ENCODE assay signal across 13 cellular contexts in genomic region chr3:192887701-192888100, GRCh38. TPM values are rescaled to one million over a fixed set of nuclear protein-coding genes. Genes with fewer than 3 reads are reported as not detected.
A peak's percentile ranks its signal among the peaks of the same experiment; 100 is the strongest.
DNase-seq lines count a peak whose midpoint lies in the region; ATAC-seq, FAIRE-seq and TF ChIP-seq lines count a peak whose summit lies in the region.
"Had no signal": no experiment of that assay in that cellular context is flagged by ENCODE, and none has a peak within 500 bp of the region (broad histone marks: within the 10 kb centered on the region; RNA-seq: fewer than 3 reads in every experiment).

No MANE protein-coding gene starts in this region.

- no peaks in the 10 kb centered on the region for H3K9me3 ChIP-seq in small intestine (ENCODE audit: control insufficient read depth, low read depth)
- H3K9me3 ChIP-seq: pancreas, uterus had no signal

- H3K36me3 ChIP-seq in small intestine (ENCODE audit: control insufficient read depth in 2 of 2, insufficient read depth in 2 of 2, low read length in 2 of 2) = no peaks in the 10 kb centered on the region
- H3K36me3 ChIP-seq: pancreas, uterus had no signal

- peaks cover 14 to 17% of the 10 kb centered on the region in 2 donors for H3K4me1 ChIP-seq in small intestine (ENCODE audit: control insufficient read depth in 2 of 2, insufficient read depth in 1 of 2, low read depth in 1 of 2, low read length in 1 of 2)

- peak; percentile 36 for DNase-seq in activated naive CD4-positive, alpha-beta T cell treated with anti-CD3 and anti-CD28 coated beads, Interleukin-2, amount 10 ng/mL, durations not matched to agents 7 days and 5 days
- DNase-seq in activated naive CD4-positive, alpha-beta T cell treated with anti-CD3 and anti-CD28 coated beads for 36 hours = no peak
- DNase-seq in RCC 7860 (ENCODE audit: low spot score) (peak; percentile 77), epithelial cell of proximal tubule (ENCODE audit: low read depth) (no peak), small intestine (peak; percentile 66)
- DNase-seq in natural killer cell treated with Interleukin-12 subunit alpha and Interleukin-12 subunit beta and Interleukin-15 and Interleukin-18, amount 100 ng/mL, for 72 hours (ENCODE audit: low spot score) = no peak
- DNase-seq: activated effector memory CD4-positive, alpha-beta T cell treated with Interleukin-2 at 50 U/mL for 16 hours; NCI-H2029; pancreas; uterus had no signal

- no peaks in the 10 kb centered on the region for H3K27me3 ChIP-seq in small intestine (ENCODE audit: control insufficient read depth in 2 of 2, insufficient read depth in 2 of 2, low read length in 2 of 2)
- H3K27me3 ChIP-seq: pancreas, uterus had no signal

- H3K4me3 Mint-ChIP-seq in activated naive CD4-positive, alpha-beta T cell treated with anti-CD3 and anti-CD28 coated beads, Interleukin-2, amount 10 ng/mL, durations not matched to agents 7 days and 5 days = no peak overlapping the region
- no peak overlapping the region for H3K4me3 Mint-ChIP-seq in activated naive CD4-positive, alpha-beta T cell treated with anti-CD3 and anti-CD28 coated beads for 36 hours
- no peak overlapping the region for H3K4me3 Mint-ChIP-seq in natural killer cell treated with Interleukin-12 subunit alpha and Interleukin-12 subunit beta and Interleukin-15 and Interleukin-18, amount 100 ng/mL, for 72 hours

- 13 to 64% (median 40%) methylated on average over 7 of the region's 7 CpGs for WGBS in small intestine, 3 donors

- H3K36me3 Mint-ChIP-seq in activated naive CD4-positive, alpha-beta T cell treated with anti-CD3 and anti-CD28 coated beads, Interleukin-2, amount 10 ng/mL, durations not matched to agents 7 days and 5 days = peaks cover 16% of the 10 kb centered on the region
- no peaks in the 10 kb centered on the region for H3K36me3 Mint-ChIP-seq in activated naive CD4-positive, alpha-beta T cell treated with anti-CD3 and anti-CD28 coated beads for 36 hours (ENCODE audit: low read depth)
- H3K36me3 Mint-ChIP-seq in natural killer cell treated with Interleukin-12 subunit alpha and Interleukin-12 subunit beta and Interleukin-15 and Interleukin-18, amount 100 ng/mL, for 72 hours = no peaks in the 10 kb centered on the region

- peaks cover 73% of the 10 kb centered on the region for H3K4me1 Mint-ChIP-seq in activated naive CD4-positive, alpha-beta T cell treated with anti-CD3 and anti-CD28 coated beads, Interleukin-2, amount 10 ng/mL, durations not matched to agents 7 days and 5 days
- peaks cover 64% of the 10 kb centered on the region for H3K4me1 Mint-ChIP-seq in activated naive CD4-positive, alpha-beta T cell treated with anti-CD3 and anti-CD28 coated beads for 36 hours (ENCODE audit: low read depth)
- H3K4me1 Mint-ChIP-seq in natural killer cell treated with Interleukin-12 subunit alpha and Interleukin-12 subunit beta and Interleukin-15 and Interleukin-18, amount 100 ng/mL, for 72 hours (ENCODE audit: low read depth in 2 of 2) = peaks cover 0 to 3% of the 10 kb centered on the region in 2 donors

- intact Hi-C loops in activated naive CD4-positive, alpha-beta T cell treated with anti-CD3 and anti-CD28 coated beads for 36 hours (cut with micrococcal nuclease) = loop anchor here (1.0 to 5.0 kb wide), 2 partner anchors 28 to 705 kb away; partner anchors contain the start of gene OPA1

- peak overlapping the region; percentile 83 for H3K27ac Mint-ChIP-seq in activated naive CD4-positive, alpha-beta T cell treated with anti-CD3 and anti-CD28 coated beads, Interleukin-2, amount 10 ng/mL, durations not matched to agents 7 days and 5 days
- no peak overlapping the region for H3K27ac Mint-ChIP-seq in activated naive CD4-positive, alpha-beta T cell treated with anti-CD3 and anti-CD28 coated beads for 36 hours
- no peak overlapping the region for H3K27ac Mint-ChIP-seq in natural killer cell treated with Interleukin-12 subunit alpha and Interleukin-12 subunit beta and Interleukin-15 and Interleukin-18, amount 100 ng/mL, for 72 hours

- TF ChIP-seq CTCF in epithelial cell of proximal tubule (conservative IDR thresholded peaks at IDR 0.05; ENCODE audit: low read depth, low read length) = no peak

- H3K4me3 ChIP-seq in epithelial cell of proximal tubule (ENCODE audit: low read depth, low read length) = peak overlapping the region; percentile 31
- H3K4me3 ChIP-seq in small intestine (ENCODE audit: low read depth in 1 of 2, low read length in 2 of 2) = no peak overlapping the region
- H3K4me3 ChIP-seq: pancreas, uterus had no signal

- H3K9me3 Mint-ChIP-seq in activated naive CD4-positive, alpha-beta T cell treated with anti-CD3 and anti-CD28 coated beads, Interleukin-2, amount 10 ng/mL, durations not matched to agents 7 days and 5 days = no peaks in the 10 kb centered on the region
- no peaks in the 10 kb centered on the region for H3K9me3 Mint-ChIP-seq in activated naive CD4-positive, alpha-beta T cell treated with anti-CD3 and anti-CD28 coated beads for 36 hours
- no peaks in the 10 kb centered on the region for H3K9me3 Mint-ChIP-seq in natural killer cell treated with Interleukin-12 subunit alpha and Interleukin-12 subunit beta and Interleukin-15 and Interleukin-18, amount 100 ng/mL, for 72 hours
- H3K9me3 Mint-ChIP-seq: brain had no signal

- FAIRE-seq in RCC 7860 (lab: Jason Lieb, UNC) = no peak
- no peak for FAIRE-seq in small intestine (lab: Jason Lieb, UNC)
- FAIRE-seq: pancreas had no signal

- CTCF ChIA-PET in activated naive CD4-positive, alpha-beta T cell treated with anti-CD3 and anti-CD28 coated beads, Interleukin-2, amount 10 ng/mL, durations not matched to agents 7 days and 5 days (lab: Charles Lee) = interaction anchor here (1.1 kb wide), 1 partner anchor 11 kb away, joined by 3 read pairs; no protein-coding TSS in a partner anchor
- CTCF ChIA-PET in activated naive CD4-positive, alpha-beta T cell treated with anti-CD3 and anti-CD28 coated beads for 36 hours (lab: Charles Lee) = no interaction called here

- no peak for ATAC-seq in GM21529 (IDR thresholded peaks at IDR 0.05; ENCODE audit: unreplicated experiment)
- no peak for ATAC-seq in natural killer cell treated with Interleukin-12 subunit alpha and Interleukin-12 subunit beta and Interleukin-15 and Interleukin-18, amount 100 ng/mL, for 72 hours
- no peak for ATAC-seq in GM18498 (IDR thresholded peaks at IDR 0.05; ENCODE audit: unreplicated experiment)
- ATAC-seq: pancreas had no signal

- peak overlapping the region; percentile 73 to 82 for H3K27ac ChIP-seq in small intestine (ENCODE audit: low read depth in 1 of 2, low read length in 1 of 2)
- H3K27ac ChIP-seq: pancreas, uterus had no signal

- no peaks in the 10 kb centered on the region for H3K27me3 Mint-ChIP-seq in activated naive CD4-positive, alpha-beta T cell treated with anti-CD3 and anti-CD28 coated beads, Interleukin-2, amount 10 ng/mL, durations not matched to agents 7 days and 5 days
- peaks cover 7% of the 10 kb centered on the region for H3K27me3 Mint-ChIP-seq in activated naive CD4-positive, alpha-beta T cell treated with anti-CD3 and anti-CD28 coated beads for 36 hours (ENCODE audit: low read depth)
- peaks cover 0 to 3% of the 10 kb centered on the region in 2 donors for H3K27me3 Mint-ChIP-seq in natural killer cell treated with Interleukin-12 subunit alpha and Interleukin-12 subunit beta and Interleukin-15 and Interleukin-18, amount 100 ng/mL, for 72 hours
- H3K27me3 Mint-ChIP-seq: brain had no signal

RNA-seq across cellular contexts. Expression of gene MB21D2, which starts 30.0 kb away (rescaled TPM):
- 1 to 10 TPM; 6.4 to 6.5 TPM for total RNA-seq in activated naive CD4-positive, alpha-beta T cell treated with anti-CD3 and anti-CD28 coated beads for 36 hours
- 17.7 and 21.2 TPM in 2 replicates for total RNA-seq in epithelial cell of proximal tubule
- 10 to 100 TPM in 2 of 3 donors, 1 to 10 TPM in 1; 4.9 to 15.9 (median 11.2) TPM for polyA plus RNA-seq in small intestine
- total RNA-seq in natural killer cell treated with Interleukin-12 subunit alpha and Interleukin-12 subunit beta and Interleukin-15 and Interleukin-18, amount 100 ng/mL, for 72 hours = 1 to 10 TPM in 1 of 2 donors, under 1 TPM in 1; 0.45 to 1.7 TPM

Comparison
In these comparisons a context has a peak if more than half of its experiments do, and no peak if none do; other contexts are left out.
1. DNase-seq: peak in activated naive CD4-positive, alpha-beta T cell treated with anti-CD3 and anti-CD28 coated beads, Interleukin-2, amount 10 ng/mL, durations not matched to agents 7 days and 5 days (single experiment), RCC 7860 (single experiment) and small intestine (single experiment); none in activated naive CD4-positive, alpha-beta T cell treated with anti-CD3 and anti-CD28 coated beads for 36 hours (single experiment), epithelial cell of proximal tubule (single experiment) and natural killer cell treated with Interleukin-12 subunit alpha and Interleukin-12 subunit beta and Interleukin-15 and Interleukin-18, amount 100 ng/mL, for 72 hours (single experiment).